Comparison of ENCODE assay signal across 23 cellular contexts in genomic region chr12:124763594-124763979, GRCh38.
DNase-seq lines count a peak whose midpoint lies in the region; ATAC-seq and TF ChIP-seq lines count a peak whose summit lies in the region.
"Had no signal": no experiment of that assay in that cellular context is flagged by ENCODE, and none has a peak within 500 bp of the region (broad histone marks: within the 10 kb centered on the region; RNA-seq: fewer than 3 reads in every experiment).

No MANE protein-coding gene starts in this region.

- H3K27me3 ChIP-seq in Karpas-422 (ENCODE audit: low read length) (no peaks in the 10 kb centered on the region), sigmoid colon (no peaks in the 10 kb centered on the region)
- H3K27me3 ChIP-seq: neural progenitor cell, suprapubic skin had no signal

- no peak for TF ChIP-seq CTCF in fibroblast of mammary gland (conservative IDR thresholded peaks at IDR 0.05; ENCODE audit: control insufficient read depth, insufficient read depth, low read depth, low read length)
- TF ChIP-seq CTCF in sigmoid colon (IDR thresholded peaks at IDR 0.05), result no peak

- H3K4me3 Mint-ChIP-seq in activated naive CD8-positive, alpha-beta T cell treated with anti-CD3 and anti-CD28 coated beads, Interleukin-2, amount 50 U/mL, for 24 hours, result no peak overlapping the region
- H3K4me3 Mint-ChIP-seq: CD4-positive, alpha-beta memory T cell; neural progenitor cell; stimulated activated memory B cell treated with anti-CD40 and anti-IgM and Interleukin-4, amounts not matched to agents 10 μg/mL and 1 μg/mL and 100 μg/mL, for 72 hours had no signal

- H3K27ac ChIP-seq in Karpas-422 (ENCODE audit: low read length) (peak overlapping the region; percentile 28; the same call in 1 of the 2 replicates), sigmoid colon (peak overlapping the region; percentile 79 to 90 (median 82))
- H3K27ac ChIP-seq: neural progenitor cell, parathyroid adenoma had no signal

- H3K79me2 ChIP-seq in Karpas-422 (ENCODE audit: low read length), result no peaks in the 10 kb centered on the region
- H3K79me2 ChIP-seq: parathyroid adenoma had no signal

- H3K4me3 ChIP-seq in Karpas-422 (ENCODE audit: low read length) (no peak overlapping the region), fibroblast of mammary gland (ENCODE audit: control insufficient read depth, low read depth, low read length) (no peak overlapping the region), sigmoid colon (no peak overlapping the region)
- H3K4me3 ChIP-seq: lower lobe of right lung, neural progenitor cell, suprapubic skin had no signal

- H3K36me3 Mint-ChIP-seq in activated naive CD8-positive, alpha-beta T cell treated with anti-CD3 and anti-CD28 coated beads, Interleukin-2, amount 50 U/mL, for 24 hours (ENCODE audit: low read depth), result peaks cover 16% of the 10 kb centered on the region
- H3K36me3 Mint-ChIP-seq: CD4-positive, alpha-beta memory T cell; neural progenitor cell had no signal

- no peak overlapping the region for H2AFZ ChIP-seq in Karpas-422 (ENCODE audit: low read length)
- H2AFZ ChIP-seq: neural progenitor cell, parathyroid adenoma had no signal

- H3K9me3 ChIP-seq in Karpas-422 (ENCODE audit: low read length), result peaks cover 16% of the 10 kb centered on the region
- H3K9me3 ChIP-seq in sigmoid colon, result peaks cover 0 to 5% (median 2%) of the 10 kb centered on the region in 4 donors

- H3K9me3 Mint-ChIP-seq in activated naive CD8-positive, alpha-beta T cell treated with anti-CD3 and anti-CD28 coated beads, Interleukin-2, amount 50 U/mL, for 24 hours, result peaks cover 21% of the 10 kb centered on the region

- peaks cover 23% of the 10 kb centered on the region for H3K27me3 Mint-ChIP-seq in activated naive CD8-positive, alpha-beta T cell treated with anti-CD3 and anti-CD28 coated beads, Interleukin-2, amount 50 U/mL, for 24 hours

- H3K4me2 ChIP-seq in Karpas-422 (ENCODE audit: low read depth, low read length, poor library complexity, severe bottlenecking), result no peak overlapping the region
- H3K4me2 ChIP-seq: neural progenitor cell had no signal

- TF ChIP-seq POLR2A in sigmoid colon (IDR thresholded peaks at IDR 0.05), result no peak

- intact Hi-C loops in sigmoid colon (cut with DNase I), result no loop called here

- DNase-seq in Karpas-422, result no peak
- DNase-seq in activated naive CD8-positive, alpha-beta T cell treated with anti-CD3 and anti-CD28 coated beads, Interleukin-2, amount 50 U/mL, for 24 hours, result no peak
- peak; percentile 56 for DNase-seq in fibroblast of mammary gland (ENCODE audit: low read depth)
- DNase-seq in sigmoid colon, result no peak
- DNase-seq in middle frontal gyrus (ENCODE audit: extremely low spot score, low spot score), result no peak
- DNase-seq in epidermal melanocyte (ENCODE audit: insufficient read length, low spot score), result no peak
- DNase-seq: activated CD4-positive, CD25-positive, alpha-beta regulatory T cell; activated CD8-positive, alpha-beta memory T cell treated with anti-CD3 and anti-CD28 coated beads, Interleukin-2, amount 50 U/mL, for 4 hours; CD4-positive, alpha-beta memory T cell; kidney; lower lobe of right lung; NCI-H1092 treated with DMSO at 0.1 percent for 48 hours; NCI-H1930; NCI-H226; NCI-H748 treated with DMSO at 0.1 percent for 48 hours; RPMI8226; T-helper 1 cell had no signal

- WGBS in sigmoid colon, 2 donors, result 68 to 83% methylated on average over 5 of the region's 5 CpGs

- H3K36me3 ChIP-seq in Karpas-422 (ENCODE audit: insufficient read depth, low read length) (no peaks in the 10 kb centered on the region; the same call in 1 of the 2 replicates), sigmoid colon (no peaks in the 10 kb centered on the region)
- H3K36me3 ChIP-seq: lower lobe of right lung, neural progenitor cell, suprapubic skin had no signal

- no peaks in the 10 kb centered on the region for H4K20me1 ChIP-seq in Karpas-422 (ENCODE audit: insufficient read depth, low read depth, low read length)

- H3K27ac Mint-ChIP-seq in activated naive CD8-positive, alpha-beta T cell treated with anti-CD3 and anti-CD28 coated beads, Interleukin-2, amount 50 U/mL, for 24 hours, result peak overlapping the region; percentile 93
- H3K27ac Mint-ChIP-seq: CD4-positive, alpha-beta memory T cell; neural progenitor cell; stimulated activated memory B cell treated with anti-CD40 and anti-IgM and Interleukin-4, amounts not matched to agents 10 μg/mL and 1 μg/mL and 100 μg/mL, for 72 hours had no signal

- no peak for TF ChIP-seq EP300 in sigmoid colon (IDR thresholded peaks at IDR 0.05)

- peaks cover 54% of the 10 kb centered on the region for H3K4me1 ChIP-seq in Karpas-422 (ENCODE audit: low read length)
- peaks cover 0 to 66% (median 48%) of the 10 kb centered on the region in 4 donors for H3K4me1 ChIP-seq in sigmoid colon
- H3K4me1 ChIP-seq: neural progenitor cell had no signal

- no peak for ATAC-seq in activated naive CD8-positive, alpha-beta T cell treated with anti-CD3 and anti-CD28 coated beads, Interleukin-2, amount 50 U/mL, for 24 hours
- no peak for ATAC-seq in GM19463 (IDR thresholded peaks at IDR 0.05; ENCODE audit: unreplicated experiment)
- ATAC-seq: lower lobe of right lung; right cardiac atrium; stimulated activated memory B cell treated with anti-CD40 and anti-IgM and Interleukin-4, amounts not matched to agents 10 μg/mL and 1 μg/mL and 100 μg/mL, for 72 hours had no signal

- H3K9me2 ChIP-seq in Karpas-422 (replicated peaks; ENCODE audit: insufficient read depth, low read length), result no peaks in the 10 kb centered on the region

- no peak overlapping the region for H3K9ac ChIP-seq in Karpas-422 (ENCODE audit: low read length)
- H3K9ac ChIP-seq: neural progenitor cell, parathyroid adenoma had no signal

- H3K4me1 Mint-ChIP-seq in activated naive CD8-positive, alpha-beta T cell treated with anti-CD3 and anti-CD28 coated beads, Interleukin-2, amount 50 U/mL, for 24 hours, result peaks cover 61% of the 10 kb centered on the region
